ENCODE assay signal across 8 cellular contexts in the genomic region with DNA sequence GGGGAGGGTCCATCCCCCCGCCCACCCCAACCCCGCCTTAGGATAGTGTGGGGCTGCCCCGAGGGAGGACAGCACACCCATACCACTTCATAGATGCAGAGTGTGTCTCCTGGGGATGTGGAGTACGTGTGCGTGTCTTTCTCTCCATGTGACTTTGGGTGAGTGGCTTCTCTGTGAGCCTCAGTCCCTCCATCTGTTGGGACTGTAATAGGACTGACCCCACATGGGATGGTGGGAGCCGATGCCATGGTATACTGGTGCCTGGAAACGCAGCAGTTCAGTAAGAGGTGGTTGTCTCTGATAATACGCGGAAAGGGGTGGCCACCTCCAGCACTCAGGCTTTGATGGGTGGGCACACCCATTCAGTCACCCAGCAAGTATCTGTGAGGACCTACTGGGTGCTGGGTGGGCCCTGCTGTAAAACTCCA. TPM values are rescaled to one million over a fixed set of nuclear protein-coding genes. Genes with fewer than 3 reads are reported as not detected.
DNase-seq lines count a peak whose midpoint lies in the region; ATAC-seq, FAIRE-seq and TF ChIP-seq lines count a peak whose summit lies in the region.

No MANE protein-coding gene starts in this region.

- no peaks in the 10 kb centered on the region for H4K20me1 ChIP-seq in KMS-11 (ENCODE audit: insufficient read depth)

- H3K4me2 ChIP-seq in KMS-11 = peak overlapping the region; percentile 80

- H3K27ac ChIP-seq in C4-2B (peak overlapping the region; percentile 75; the same call in 1 of the 2 replicates), KMS-11 (peak overlapping the region; percentile 48), muscle layer of duodenum (ENCODE audit: low read length) (peak overlapping the region; percentile 13)

- H3K9ac ChIP-seq in KMS-11 = peak overlapping the region; percentile 70; the same call in 1 of the 2 replicates

- H3K36me3 ChIP-seq in KMS-11 (ENCODE audit: insufficient read depth) (no peaks in the 10 kb centered on the region; the same call in 1 of the 2 replicates), bronchial epithelial cell (ENCODE audit: control insufficient read depth, insufficient read depth, low read length) (peaks cover 16% of the 10 kb centered on the region), muscle layer of duodenum (ENCODE audit: control insufficient read depth in 1 of 2, insufficient read depth in 2 of 2, low read length in 2 of 2) (peaks cover 14 to 30% of the 10 kb centered on the region in 2 donors)

- intact Hi-C loops in left colon (cut with DNase I, micrococcal nuclease) = no loop called here

- H3K27me3 ChIP-seq in KMS-11 (ENCODE audit: insufficient read depth, low read depth) (no peaks in the 10 kb centered on the region), bronchial epithelial cell (ENCODE audit: control insufficient read depth, insufficient read depth, low read length) (no peaks in the 10 kb centered on the region), muscle layer of duodenum (ENCODE audit: low read depth, low read length) (no peaks in the 10 kb centered on the region)

- TF ChIP-seq CTCF in C4-2B (conservative IDR thresholded peaks at IDR 0.05) (no peak), KMS-11 (conservative IDR thresholded peaks at IDR 0.05; ENCODE audit: low read depth, low read length) (no peak), bronchial epithelial cell (IDR thresholded peaks at IDR 0.05; ENCODE audit: insufficient read depth, low read length, severe bottlenecking) (no peak)

- peaks cover 46% of the 10 kb centered on the region for H3K4me1 ChIP-seq in KMS-11 (ENCODE audit: low read depth, poor library complexity, severe bottlenecking)
- H3K4me1 ChIP-seq in muscle layer of duodenum (ENCODE audit: control insufficient read depth in 1 of 2, insufficient read depth in 2 of 2, low read length in 2 of 2) = peaks cover 4 to 25% of the 10 kb centered on the region in 2 donors

- H3K4me3 ChIP-seq in KMS-11 (IDR thresholded peaks at IDR 0.05; ENCODE audit: insufficient read depth, low read depth, low read length) = no peak overlapping the region
- H3K4me3 ChIP-seq in bronchial epithelial cell (ENCODE audit: low read depth, low read length) = peak overlapping the region; percentile 83
- H3K4me3 ChIP-seq in muscle layer of duodenum (ENCODE audit: low read depth in 1 of 2, low read length in 2 of 2) = peak overlapping the region; percentile 79 to 81

- peaks cover 24% of the 10 kb centered on the region for H3K79me2 ChIP-seq in KMS-11 (ENCODE audit: insufficient read depth, low read depth)

- DNase-seq in bronchial epithelial cell (ENCODE audit: low read depth) = no peak
- DNase-seq in left colon = no peak

- no peak for FAIRE-seq in bronchial epithelial cell (lab: Jason Lieb, UNC)

- peak overlapping the region; percentile 72; the same call in 1 of the 2 replicates for H2AFZ ChIP-seq in KMS-11 (ENCODE audit: low read depth)

- no peaks in the 10 kb centered on the region for H3K9me3 ChIP-seq in muscle layer of duodenum (ENCODE audit: control insufficient read depth in 1 of 2, low read length in 2 of 2)

- no peak for ATAC-seq in HG03520 (IDR thresholded peaks at IDR 0.05; ENCODE audit: unreplicated experiment)
- ATAC-seq in GM18873 (IDR thresholded peaks at IDR 0.05; ENCODE audit: low FRiP score, unreplicated experiment) = no peak
- no peak for ATAC-seq in HG02623 (IDR thresholded peaks at IDR 0.05; ENCODE audit: unreplicated experiment)
- no peak for ATAC-seq in left colon

RNA-seq across cellular contexts. Expression of a gene that starts 0.8 kb away (rescaled TPM):
- total RNA-seq in bronchial epithelial cell (18.8 and 24.5 TPM in 2 replicates), left colon (10 to 100 TPM; 62.5 to 64.4 TPM)

RNA-seq across cellular contexts. Expression of a gene that starts 28.1 kb away (rescaled TPM):
- total RNA-seq in bronchial epithelial cell = 5.8 and 9.9 TPM in 2 replicates
- 10 to 100 TPM; 10.2 to 10.8 TPM for total RNA-seq in left colon

RNA-seq across cellular contexts. Expression of a gene that starts 28.5 kb away (rescaled TPM):
- total RNA-seq in bronchial epithelial cell (60.3 and 90.6 TPM in 2 replicates), left colon (10 to 100 TPM; 69.2 to 74.9 TPM)

RNA-seq across cellular contexts. Expression of a gene that starts 56.7 kb away (rescaled TPM):
- total RNA-seq in bronchial epithelial cell (under 0.01 and 0.13 TPM in 2 replicates), left colon (1 to 10 TPM; 1.1 to 7.8 TPM)

Comparison
In these comparisons a context has a peak if more than half of its experiments do, and no peak if none do; other contexts are left out.
1. H3K27ac ChIP-seq: peak in every context shown above with its lines; median percentile 75 in C4-2B; 48 in KMS-11; 13 in muscle layer of duodenum.